ENCODE assay signal across 28 cellular contexts in the genomic region with DNA sequence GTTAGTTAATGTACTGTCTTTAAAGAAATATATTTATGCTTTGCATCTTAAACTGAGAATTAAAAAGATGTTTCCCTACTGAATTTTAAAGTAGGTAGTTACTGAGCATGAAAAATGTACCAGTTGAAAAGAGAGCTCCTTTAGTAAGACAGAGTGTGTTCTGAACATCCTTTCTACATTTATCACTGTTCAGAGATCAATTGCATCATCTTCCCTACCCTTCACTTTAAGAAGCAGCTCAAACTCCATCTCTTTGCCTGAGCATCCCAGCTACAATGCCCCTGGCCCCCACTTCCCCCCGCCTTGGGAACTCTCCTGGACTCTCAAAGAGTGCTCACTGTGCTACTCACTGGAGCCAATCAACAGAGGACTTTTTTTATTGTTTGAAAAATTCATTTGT.
DNase-seq lines count a peak whose midpoint lies in the region; ATAC-seq, FAIRE-seq and TF ChIP-seq lines count a peak whose summit lies in the region.
"Had no signal": no experiment of that assay in that cellular context is flagged by ENCODE, and none has a peak within 500 bp of the region (broad histone marks: within the 10 kb centered on the region; RNA-seq: fewer than 3 reads in every experiment).

No MANE protein-coding gene starts in this region.

- no peak overlapping the region for H2BK15ac ChIP-seq in IMR-90 (ENCODE audit: low read depth, low read length)

- H3K18ac ChIP-seq in IMR-90 (ENCODE audit: low read depth, low read length) (no peak overlapping the region), trophoblast cell (ENCODE audit: low read length) (no peak overlapping the region)

- H4K8ac ChIP-seq in IMR-90 (ENCODE audit: low read depth in 2 of 2, low read length in 2 of 2) (no peak overlapping the region), trophoblast cell (ENCODE audit: low read depth, low read length) (no peak overlapping the region)

- POLR2A ChIA-PET in HepG2 (lab: Yijun Ruan, JAX) (no interaction called here), IMR-90 (lab: Charles Lee; ENCODE audit: unreplicated experiment) (no interaction called here), K562 (lab: Yijun Ruan, JAX) (no interaction called here)
- POLR2A ChIA-PET in activated CD4-positive, alpha-beta T cell treated with anti-CD3 and anti-CD28 coated beads for 36 hours (lab: Charles Lee): no interaction called here

- H4K12ac ChIP-seq in trophoblast cell (ENCODE audit: low read depth, low read length): peak overlapping the region; percentile 62

- no peak for TF ChIP-seq RAD21 in HepG2 (CRISPR knock-in tag; IDR thresholded peaks at IDR 0.05)
- TF ChIP-seq RAD21 in IMR-90 (IDR thresholded peaks at IDR 0.05; ENCODE audit: low read length): no peak
- no peak for TF ChIP-seq RAD21 in K562 (CRISPR knock-in tag; conservative IDR thresholded peaks at IDR 0.05 in 1 of 2, IDR thresholded peaks at IDR 0.05 in 1 of 2)

- peaks cover 13% of the 10 kb centered on the region for H3K9me3 Mint-ChIP-seq in activated CD4-positive, alpha-beta T cell treated with anti-CD3 and anti-CD28 coated beads for 36 hours (ENCODE audit: low read depth)

- TF ChIP-seq POLR2A in HepG2 (IDR thresholded peaks at IDR 0.05; ENCODE audit: insufficient read depth in 1 of 2, low read depth in 2 of 2, low read length in 2 of 2): no peak
- no peak for TF ChIP-seq POLR2A in right lobe of liver (IDR thresholded peaks at IDR 0.05)
- TF ChIP-seq POLR2A in IMR-90 (IDR thresholded peaks at IDR 0.05; ENCODE audit: low read depth, low read length): no peak
- no peak for TF ChIP-seq POLR2A in K562 (conservative IDR thresholded peaks at IDR 0.05)

- CTCF ChIA-PET in HepG2 (lab: Yijun Ruan, JAX; ENCODE audit: low intra/inter-chr PET ratio, low total read pairs): no interaction called here
- CTCF ChIA-PET in IMR-90 (lab: Yijun Ruan, JAX): interaction anchor here (0.7 kb wide), 1 partner anchor 44 kb away, joined by 3 read pairs; no protein-coding TSS in a partner anchor
- CTCF ChIA-PET in K562 (lab: Yijun Ruan, JAX; ENCODE audit: low intra/inter-chr PET ratio): no interaction called here
- CTCF ChIA-PET in activated CD4-positive, alpha-beta T cell treated with anti-CD3 and anti-CD28 coated beads for 36 hours (lab: Charles Lee): interaction anchor here (0.9 to 1.0 kb wide), 2 partner anchors 27 to 255 kb away, joined by 4 read pairs; no protein-coding TSS in a partner anchor

- TF ChIP-seq CTCF in HepG2 (CRISPR knock-in tag; IDR thresholded peaks at IDR 0.05): no peak
- no peak for TF ChIP-seq CTCF in right lobe of liver (IDR thresholded peaks at IDR 0.05)
- TF ChIP-seq CTCF in IMR-90 (conservative IDR thresholded peaks at IDR 0.05; ENCODE audit: low read depth, low read length): no peak
- TF ChIP-seq CTCF in K562 (IDR thresholded peaks at IDR 0.05 in 2 of 3, conservative IDR thresholded peaks at IDR 0.05 in 1 of 3; ENCODE audit: insufficient read depth in 2 of 3, low read depth in 1 of 3, low read length in 3 of 3): no peak

- H4K91ac ChIP-seq in IMR-90 (ENCODE audit: insufficient read depth, low read depth, low read length) (no peak overlapping the region), trophoblast cell (ENCODE audit: low read depth, low read length) (no peak overlapping the region)

- no peak overlapping the region for H3K27ac Mint-ChIP-seq in activated CD4-positive, alpha-beta T cell treated with anti-CD3 and anti-CD28 coated beads for 36 hours
- H3K27ac Mint-ChIP-seq: B cell; CD8-positive, alpha-beta memory T cell had no signal

- H4K20me1 ChIP-seq in HepG2 (ENCODE audit: insufficient read depth, low read length) (no peaks in the 10 kb centered on the region), IMR-90 (ENCODE audit: insufficient read depth, low read length) (no peaks in the 10 kb centered on the region), K562 (replicated peaks; ENCODE audit: control insufficient read depth, insufficient read depth, low read length) (no peaks in the 10 kb centered on the region)

- H2BK5ac ChIP-seq in IMR-90 (ENCODE audit: low read depth, low read length, poor library complexity, severe bottlenecking) (no peak overlapping the region), trophoblast cell (ENCODE audit: low read depth, low read length, poor library complexity) (no peak overlapping the region)

- H2BK20ac ChIP-seq in IMR-90 (ENCODE audit: low read depth, low read length): no peak overlapping the region

- H3K4me2 ChIP-seq in HepG2 (ENCODE audit: low read depth, low read length) (no peak overlapping the region), IMR-90 (ENCODE audit: low read depth, low read length) (no peak overlapping the region), K562 (ENCODE audit: insufficient read depth, low read length) (no peak overlapping the region), trophoblast cell (ENCODE audit: low read length) (no peak overlapping the region)

- no peak overlapping the region for H3K9ac ChIP-seq in HepG2 (ENCODE audit: insufficient read depth, low read depth, low read length)
- no peak overlapping the region for H3K9ac ChIP-seq in IMR-90 (ENCODE audit: low read depth, low read length)
- no peak overlapping the region for H3K9ac ChIP-seq in K562 (ENCODE audit: insufficient read depth in 1 of 2, low read depth in 2 of 2, low read length in 2 of 2)
- H3K9ac ChIP-seq in trophoblast cell (ENCODE audit: low read length): no peak overlapping the region

- no TSS peak for BruUV-seq in HepG2 (replicated peaks; lab: Mats Ljungman, UMichigan)
- BruUV-seq in IMR-90 (replicated peaks; lab: Mats Ljungman, UMichigan): no TSS peak
- BruUV-seq in K562 (replicated peaks; lab: Mats Ljungman, UMichigan): no TSS peak

- no peak overlapping the region for H3K14ac ChIP-seq in IMR-90 (replicated peaks; ENCODE audit: low read depth, low read length)
- H3K14ac ChIP-seq in trophoblast cell (ENCODE audit: low read length): no peak overlapping the region

- peaks cover 10% of the 10 kb centered on the region for H3K4me1 ChIP-seq in HepG2 (ENCODE audit: insufficient read depth, low read length)
- peaks cover 0 to 16% (median 2%) of the 10 kb centered on the region in 4 donors for H3K4me1 ChIP-seq in right lobe of liver
- peaks cover 2% of the 10 kb centered on the region; the same call in 1 of the 2 replicates for H3K4me1 ChIP-seq in IMR-90 (ENCODE audit: control insufficient read depth, insufficient read depth, low read length)
- H3K4me1 ChIP-seq in K562 (replicated peaks in 1 of 2; ENCODE audit: control insufficient read depth in 2 of 2, insufficient read depth in 2 of 2, low read length in 2 of 2): no peaks in the 10 kb centered on the region; a peak in 1 of 5 replicates
- no peaks in the 10 kb centered on the region for H3K4me1 ChIP-seq in trophoblast cell (ENCODE audit: control insufficient read depth in 1 of 2, insufficient read depth in 2 of 2, low read length in 2 of 2)

- H3K9me1 ChIP-seq in IMR-90 (ENCODE audit: insufficient read depth, low read length): no peaks in the 10 kb centered on the region
- H3K9me1 ChIP-seq in K562 (ENCODE audit: control insufficient read depth, insufficient read depth, low read length): no peaks in the 10 kb centered on the region

- no peak overlapping the region for H3K4me3 Mint-ChIP-seq in activated CD4-positive, alpha-beta T cell treated with anti-CD3 and anti-CD28 coated beads for 36 hours
- H3K4me3 Mint-ChIP-seq: B cell; CD8-positive, alpha-beta memory T cell had no signal

- H3K79me1 ChIP-seq in IMR-90 (ENCODE audit: low read depth in 1 of 2, low read length in 2 of 2) (peaks cover 4 to 16% of the 10 kb centered on the region in 2 experiments; a peak in 3 of 4 replicates), trophoblast cell (ENCODE audit: low read length) (no peaks in the 10 kb centered on the region)

- intact Hi-C loops in HepG2 (cut with micrococcal nuclease; ENCODE audit: unreplicated experiment): no loop called here
- intact Hi-C loops in right lobe of liver (cut with DNase I): no loop called here
- intact Hi-C loops in IMR-90 (cut with micrococcal nuclease): no loop called here
- intact Hi-C loops in K562 (cut with micrococcal nuclease): no loop called here
- intact Hi-C loops in activated CD4-positive, alpha-beta T cell treated with anti-CD3 and anti-CD28 coated beads for 36 hours (cut with DNase I, micrococcal nuclease): no loop called here
- intact Hi-C loops in left colon (cut with DNase I, micrococcal nuclease): no loop called here

- H3K27ac ChIP-seq in HepG2 (ENCODE audit: extremely low read length, insufficient read depth, low read length) (no peak overlapping the region), right lobe of liver (no peak overlapping the region), IMR-90 (ENCODE audit: insufficient read depth, low read length) (no peak overlapping the region), K562 (ENCODE audit: extremely low read depth, low read depth, low read length) (no peak overlapping the region), trophoblast cell (ENCODE audit: low read depth, low read length) (no peak overlapping the region)
- H3K27ac ChIP-seq: C4-2B, RWPE1 had no signal

- ATAC-seq in HepG2 (no peak), right lobe of liver (no peak), IMR-90 (ENCODE audit: low read depth) (no peak), K562 (no peak), left colon (no peak)
- ATAC-seq in activated CD4-positive, alpha-beta T cell treated with anti-CD3 and anti-CD28 coated beads for 36 hours: no peak
- ATAC-seq: GM12878, HCT116, Panc1 had no signal

- no peak overlapping the region for H2BK120ac ChIP-seq in IMR-90 (ENCODE audit: low read depth, low read length)
- H2BK120ac ChIP-seq in trophoblast cell (ENCODE audit: insufficient read depth, low read length, poor library complexity): no peak overlapping the region

- TF ChIP-seq EP300 in HepG2 (IDR thresholded peaks at IDR 0.05; ENCODE audit: low read depth in 2 of 2, low read length in 2 of 2) (no peak), HepG2 (CRISPR knock-in tag; IDR thresholded peaks at IDR 0.05; ENCODE audit: borderline replicate concordance) (no peak), K562 (IDR thresholded peaks at IDR 0.05; ENCODE audit: low read length) (no peak)

- H3K27me3 ChIP-seq in HepG2 (ENCODE audit: control insufficient read depth in 1 of 2, insufficient read depth in 2 of 2, low read length in 2 of 2): no peaks in the 10 kb centered on the region
- H3K27me3 ChIP-seq in right lobe of liver: no peaks in the 10 kb centered on the region
- H3K27me3 ChIP-seq in IMR-90 (ENCODE audit: control insufficient read depth, insufficient read depth, low read length): no peaks in the 10 kb centered on the region
- no peaks in the 10 kb centered on the region for H3K27me3 ChIP-seq in K562 (ENCODE audit: control insufficient read depth in 2 of 2, insufficient read depth in 2 of 2, low read length in 2 of 2)
- H3K27me3 ChIP-seq in trophoblast cell (ENCODE audit: insufficient read depth, low read length): no peaks in the 10 kb centered on the region

- no peak overlapping the region for H3K56ac ChIP-seq in IMR-90 (ENCODE audit: extremely low read depth, insufficient read depth, low read length)

- H3K23ac ChIP-seq in IMR-90 (ENCODE audit: low read depth, low read length) (no peak overlapping the region), trophoblast cell (ENCODE audit: low read length) (no peak overlapping the region)

- H2BK12ac ChIP-seq in trophoblast cell (ENCODE audit: low read length): no peak overlapping the region

- no peak overlapping the region for H3K4ac ChIP-seq in IMR-90 (ENCODE audit: low read depth, low read length)
- no peak overlapping the region for H3K4ac ChIP-seq in trophoblast cell (ENCODE audit: low read depth, low read length)

- peaks cover 5% of the 10 kb centered on the region for H3K4me1 Mint-ChIP-seq in activated CD4-positive, alpha-beta T cell treated with anti-CD3 and anti-CD28 coated beads for 36 hours
- H3K4me1 Mint-ChIP-seq: B cell had no signal

- dilution Hi-C loops in IMR-90 (cut with HindIII; ENCODE audit: low sequenced_read_pairs, unreplicated experiment): no loop called here

- DNase-seq in HepG2 (ENCODE audit: low spot score) (no peak), right lobe of liver (no peak), IMR-90 (no peak), K562 (ENCODE audit: extremely low read depth in 1 of 4, low spot score in 3 of 4) (no peak), trophoblast cell (no peak), NCI-H1436 treated with DMSO at 0.1 percent for 48 hours (lab: John Stamatoyannopoulos, UW) (no peak), left colon (no peak)
- DNase-seq in activated CD4-positive, alpha-beta T cell treated with anti-CD3 and anti-CD28 coated beads for 36 hours: no peak
- DNase-seq: CD8-positive, alpha-beta memory T cell; DMS 273 treated with DMSO at 0.1 percent for 48 hours; DMS79; EL; GDM1; NCI-H1092; NCI-H1417 treated with DMSO at 0.1 percent for 48 hours; NCI-H187; NCI-H2081 treated with DMSO at 0.1 percent for 48 hours; NCI-H446; NCI-H526; NCI-H82; SHP77 had no signal

- WGBS in HepG2 (ENCODE audit: low lambda C conversion rate): 86% methylated on average over 1 of the region's 1 CpG
- WGBS in right lobe of liver (ENCODE audit: insufficient coverage, low coverage, low lambda C conversion rate, missing lambda C conversion rate): 100% methylated on average over 1 of the region's 1 CpG
- no CpG with 5 or more reads among the region's 1 CpG for whole genome bisulfite sequencing in IMR-90 (ENCODE audit: extremely low coverage in 2 of 2, insufficient read length in 1 of 2), 2 experiments
- WGBS in K562 (ENCODE audit: insufficient coverage, low coverage, missing lambda C conversion rate): no CpG with 5 or more reads among the region's 1 CpG
- no CpG with 5 or more reads among the region's 1 CpG for WGBS in trophoblast cell (ENCODE audit: extremely low coverage, insufficient coverage, insufficient read length)

- no peaks in the 10 kb centered on the region for H3K27me3 Mint-ChIP-seq in activated CD4-positive, alpha-beta T cell treated with anti-CD3 and anti-CD28 coated beads for 36 hours

- no peak overlapping the region for H3K4me3 ChIP-seq in HepG2 (replicated peaks in 1 of 3; ENCODE audit: insufficient read depth in 1 of 3, low read depth in 2 of 3, low read length in 3 of 3)
- no peak overlapping the region for H3K4me3 ChIP-seq in right lobe of liver
- H3K4me3 ChIP-seq in IMR-90 (ENCODE audit: insufficient read depth, low read depth, low read length): no peak overlapping the region
- H3K4me3 ChIP-seq in K562: no peak overlapping the region
- no peak overlapping the region for H3K4me3 ChIP-seq in trophoblast cell (ENCODE audit: low read depth, low read length)
- H3K4me3 ChIP-seq: GM12878 had no signal

- H3K9me3 ChIP-seq in HepG2 (ENCODE audit: low read length) (peaks cover 11% of the 10 kb centered on the region; the same call in 1 of the 2 replicates), right lobe of liver (no peaks in the 10 kb centered on the region), IMR-90 (ENCODE audit: control insufficient read depth, insufficient read depth, low read length) (peaks cover 2% of the 10 kb centered on the region; the same call in 1 of the 2 replicates), K562 (replicated peaks; ENCODE audit: control insufficient read depth, insufficient read depth, low read depth, low read length) (peaks cover 7% of the 10 kb centered on the region; the same call in 1 of the 2 replicates), trophoblast cell (ENCODE audit: insufficient read depth, low read depth, low read length) (peaks cover 4% of the 10 kb centered on the region)

- H4K5ac ChIP-seq in IMR-90 (ENCODE audit: low read depth, low read length): no peak overlapping the region

- H2AK5ac ChIP-seq in IMR-90 (ENCODE audit: low read depth, low read length) (no peak overlapping the region), trophoblast cell (ENCODE audit: low read length) (no peak overlapping the region)

- H3K79me2 ChIP-seq in HepG2 (ENCODE audit: insufficient read depth, low read length): no peaks in the 10 kb centered on the region
- peaks cover 21% of the 10 kb centered on the region; the same call in 2 of the 3 replicates for H3K79me2 ChIP-seq in K562 (ENCODE audit: control insufficient read depth, insufficient read depth, low read length)
- no peaks in the 10 kb centered on the region for H3K79me2 ChIP-seq in trophoblast cell (ENCODE audit: control insufficient read depth, insufficient read depth, low read length, poor library complexity)

- H3K36me3 ChIP-seq in HepG2 (replicated peaks in 1 of 2; ENCODE audit: control insufficient read depth in 1 of 2, insufficient read depth in 2 of 2, low read length in 2 of 2) (peaks cover 0 to 5% of the 10 kb centered on the region in 2 experiments; a peak in 1 of 5 replicates), right lobe of liver (no peaks in the 10 kb centered on the region), IMR-90 (ENCODE audit: control insufficient read depth, insufficient read depth, low read length) (peaks cover 6% of the 10 kb centered on the region), K562 (ENCODE audit: control insufficient read depth, insufficient read depth, low read length) (peaks cover 12% of the 10 kb centered on the region; the same call in 2 of the 3 replicates), trophoblast cell (ENCODE audit: control insufficient read depth in 1 of 2, insufficient read depth in 2 of 2, low read length in 2 of 2) (peaks cover 0 to 3% of the 10 kb centered on the region in 2 experiments)

- peaks cover 32% of the 10 kb centered on the region for H3K36me3 Mint-ChIP-seq in activated CD4-positive, alpha-beta T cell treated with anti-CD3 and anti-CD28 coated beads for 36 hours (ENCODE audit: low read depth)

- FAIRE-seq in HepG2 (lab: Jason Lieb, UNC) (no peak), K562 (lab: Jason Lieb, UNC) (no peak)
- FAIRE-seq: GM12878, H1 had no signal

- H2AK9ac ChIP-seq in IMR-90 (replicated peaks; ENCODE audit: low read depth, low read length, poor library complexity): no peak overlapping the region

- in situ Hi-C loops in HepG2 (cut with HindIII; ENCODE audit: extremely low pct_ligation_motif_present, low pct_unique_long_range_greater_than_20kb) (no loop called here), IMR-90 (cut with MboI; ENCODE audit: low sequenced_read_pairs) (no loop called here), K562 (cut with MboI) (no loop called here)

- H2AFZ ChIP-seq in HepG2 (ENCODE audit: low read length) (no peak overlapping the region), IMR-90 (replicated peaks; ENCODE audit: low read length, poor library complexity) (no peak overlapping the region), K562 (ENCODE audit: low read depth, low read length) (no peak overlapping the region), trophoblast cell (ENCODE audit: insufficient read depth, low read length, poor library complexity) (no peak overlapping the region)

Comparison
In these comparisons a context has a peak if more than half of its experiments do, and no peak if none do; other contexts are left out.
1. CTCF ChIA-PET loops: an anchor here in IMR-90 (0.7 kb wide) and activated CD4-positive, alpha-beta T cell treated with anti-CD3 and anti-CD28 coated beads for 36 hours (0.9 to 1.0 kb wide); none called in HepG2 and K562.